Comparison of ENCODE assay signal across 8 cellular contexts in the genomic region with DNA sequence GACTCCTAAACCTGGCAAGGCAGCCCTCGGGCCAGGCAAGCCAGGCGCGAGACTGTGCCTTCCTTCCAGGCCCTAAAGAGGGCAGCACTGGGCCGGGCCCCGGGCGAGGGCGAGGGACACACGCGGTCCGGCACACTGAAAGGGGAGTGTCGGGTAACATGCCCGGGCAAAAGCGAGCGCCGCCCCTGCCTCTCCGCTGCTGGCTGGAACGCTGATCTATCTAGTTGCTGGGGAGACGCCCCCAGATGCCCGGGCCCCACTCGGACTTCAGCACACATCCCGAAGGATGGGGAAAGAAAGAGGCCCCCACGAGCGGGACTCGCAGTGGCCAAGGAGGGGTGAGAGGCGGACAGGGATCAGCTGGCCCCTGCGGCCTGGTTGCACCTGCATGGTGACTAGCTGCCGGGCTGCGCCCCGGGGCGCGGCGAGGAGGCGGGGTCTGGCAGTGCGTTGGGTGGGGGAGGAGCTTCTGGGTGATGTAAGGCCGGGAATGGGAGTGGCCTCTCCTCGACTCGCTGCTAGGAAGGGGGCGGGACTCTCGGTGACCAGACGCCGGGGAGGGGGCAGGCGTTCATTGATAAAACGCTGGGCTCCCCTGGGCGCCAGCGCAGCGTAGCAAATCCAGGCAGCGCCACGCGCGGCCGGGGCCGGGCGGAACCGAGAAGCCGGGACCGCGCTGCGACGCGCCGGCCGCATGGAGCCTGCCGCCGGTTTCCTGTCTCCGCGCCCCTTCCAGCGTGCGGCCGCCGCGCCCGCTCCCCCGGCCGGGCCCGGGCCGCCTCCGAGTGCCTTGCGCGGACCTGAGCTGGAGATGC. TPM values are rescaled to one million over a fixed set of nuclear protein-coding genes. Genes with fewer than 3 reads are reported as not detected.
DNase-seq lines count a peak whose midpoint lies in the region; ATAC-seq and TF ChIP-seq lines count a peak whose summit lies in the region.

A gene (plus strand): TSS at position 608 of the 815 bp plus-strand sequence. CDS start 87 bp downstream, at position 695.

- CTCF ChIA-PET in naive thymus-derived CD4-positive, alpha-beta T cell (lab: Charles Lee): interaction anchor here (0.7 to 3.1 kb wide), 16 partner anchors 9 to 506 kb away, joined by 3 to 44 read pairs (median 6); a partner anchor contains a TSS

- DNase-seq in ELF-1 (ENCODE audit: low read depth, low spot score) (peak; percentile 99), GOT3 (lab: John Stamatoyannopoulos, UW) (peak; percentile 94), RPMI8226 (peak; percentile 100), fibroblast of gingiva (ENCODE audit: low read depth) (peak; percentile 97)
- DNase-seq in activated T-helper 1 cell treated with anti-CD3 and anti-CD28 coated beads, Interleukin-2, amount 50 U/mL, for 16 hours (ENCODE audit: low read depth in 1 of 2, low spot score in 1 of 2): peak; percentile 96 to 98
- peak; percentile 93 to 99 (median 98) for DNase-seq in naive thymus-derived CD4-positive, alpha-beta T cell
- DNase-seq in stimulated activated naive B cell treated with anti-CD40 and anti-IgM and Interleukin-4, amounts not matched to agents 10 μg/mL and 1 μg/mL and 100 μg/mL, for 72 hours: peak; percentile 95

- peak within 1 kb of the TSS; percentile 85 to 98 (median 93) for H3K4me3 Mint-ChIP-seq in naive thymus-derived CD4-positive, alpha-beta T cell
- H3K4me3 Mint-ChIP-seq in stimulated activated naive B cell treated with anti-CD40 and anti-IgM and Interleukin-4, amounts not matched to agents 10 μg/mL and 1 μg/mL and 100 μg/mL, for 72 hours: peak within 1 kb of the TSS; percentile 87 to 97

- peak within 1 kb of the TSS; percentile 84 to 99 (median 98) for H3K27ac Mint-ChIP-seq in naive thymus-derived CD4-positive, alpha-beta T cell
- H3K27ac Mint-ChIP-seq in stimulated activated naive B cell treated with anti-CD40 and anti-IgM and Interleukin-4, amounts not matched to agents 10 μg/mL and 1 μg/mL and 100 μg/mL, for 72 hours: peak within 1 kb of the TSS; percentile 99

- H3K27me3 Mint-ChIP-seq in naive thymus-derived CD4-positive, alpha-beta T cell: no peaks in the 10 kb centered on the region
- H3K27me3 Mint-ChIP-seq in stimulated activated naive B cell treated with anti-CD40 and anti-IgM and Interleukin-4, amounts not matched to agents 10 μg/mL and 1 μg/mL and 100 μg/mL, for 72 hours: no peaks in the 10 kb centered on the region

- H3K4me1 ChIP-seq in naive thymus-derived CD4-positive, alpha-beta T cell (ENCODE audit: control insufficient read depth in 2 of 2, insufficient read depth in 2 of 2, low read length in 2 of 2): peaks cover 17 to 24% of the 10 kb centered on the region in 2 donors

- H3K36me3 Mint-ChIP-seq in naive thymus-derived CD4-positive, alpha-beta T cell: peaks cover 11 to 28% (median 21%) of the 10 kb centered on the region in 5 donors
- peaks cover 26 to 40% of the 10 kb centered on the region in 2 donors for H3K36me3 Mint-ChIP-seq in stimulated activated naive B cell treated with anti-CD40 and anti-IgM and Interleukin-4, amounts not matched to agents 10 μg/mL and 1 μg/mL and 100 μg/mL, for 72 hours

- H3K36me3 ChIP-seq in naive thymus-derived CD4-positive, alpha-beta T cell (ENCODE audit: control insufficient read depth in 2 of 3, insufficient read depth in 3 of 3, low read length in 3 of 3): peaks cover 7 to 30% (median 18%) of the 10 kb centered on the region in 3 experiments

- H3K27me3 ChIP-seq in naive thymus-derived CD4-positive, alpha-beta T cell (ENCODE audit: control insufficient read depth in 2 of 2, insufficient read depth in 2 of 2, low read length in 2 of 2): no peaks in the 10 kb centered on the region

- intact Hi-C loops in naive thymus-derived CD4-positive, alpha-beta T cell (cut with micrococcal nuclease): loop anchor here (2.0 to 10.0 kb wide), 12 partner anchors 25 to 887 kb away; a partner anchor contains a TSS

- H3K4me1 Mint-ChIP-seq in naive thymus-derived CD4-positive, alpha-beta T cell: peaks cover 19 to 43% (median 33%) of the 10 kb centered on the region in 7 donors
- peaks cover 34 to 53% of the 10 kb centered on the region in 2 donors for H3K4me1 Mint-ChIP-seq in stimulated activated naive B cell treated with anti-CD40 and anti-IgM and Interleukin-4, amounts not matched to agents 10 μg/mL and 1 μg/mL and 100 μg/mL, for 72 hours

- ATAC-seq in naive thymus-derived CD4-positive, alpha-beta T cell: peak; percentile 92
- ATAC-seq in stimulated activated naive B cell treated with anti-CD40 and anti-IgM and Interleukin-4, amounts not matched to agents 10 μg/mL and 1 μg/mL and 100 μg/mL, for 72 hours (replicated peaks): peak; percentile 88 to 92

- peak within 1 kb of the TSS; percentile 94 for H3K27ac ChIP-seq in naive thymus-derived CD4-positive, alpha-beta T cell (ENCODE audit: low read depth, low read length)

- TF ChIP-seq CTCF in LNCAP (IDR thresholded peaks at IDR 0.05): peak; percentile 78

- H3K4me3 ChIP-seq in naive thymus-derived CD4-positive, alpha-beta T cell (ENCODE audit: low read length): peak within 1 kb of the TSS; percentile 66

- H3K9me3 ChIP-seq in naive thymus-derived CD4-positive, alpha-beta T cell (ENCODE audit: control insufficient read depth in 2 of 3, low read length in 3 of 3): no peaks in the 10 kb centered on the region

- POLR2A ChIA-PET in naive thymus-derived CD4-positive, alpha-beta T cell (lab: Charles Lee): interaction anchor here (0.6 to 18.7 kb wide), 26 partner anchors 10 to 884 kb away, joined by 3 to 709 read pairs (median 8); a partner anchor contains a TSS

- H3K9me3 Mint-ChIP-seq in naive thymus-derived CD4-positive, alpha-beta T cell: no peaks in the 10 kb centered on the region
- H3K9me3 Mint-ChIP-seq in stimulated activated naive B cell treated with anti-CD40 and anti-IgM and Interleukin-4, amounts not matched to agents 10 μg/mL and 1 μg/mL and 100 μg/mL, for 72 hours: no peaks in the 10 kb centered on the region

RNA-seq across cellular contexts. Expression of the gene that starts here (rescaled TPM):
- total RNA-seq in naive thymus-derived CD4-positive, alpha-beta T cell: 100 to 1,000 TPM in 4 of 5 experiments, 10 to 100 TPM in 1; 92.8 to 456 (median 142) TPM
- 10 to 100 TPM; 30.5 to 59.1 TPM for polyA plus RNA-seq in naive thymus-derived CD4-positive, alpha-beta T cell

Comparison
In these comparisons a context has a peak if more than half of its experiments do, and no peak if none do; other contexts are left out.
1. Peak in every context shown above with its lines: DNase-seq, ATAC-seq, H3K4me3 ChIP-seq and H3K27ac ChIP-seq.